In genomic region chr9:111852291-111852690, GRCh38 we compare ENCODE assay signal across 20 cellular contexts. TPM values are rescaled to one million over a fixed set of nuclear protein-coding genes. Genes with fewer than 3 reads are reported as not detected.
DNase-seq lines count a peak whose midpoint lies in the region; ATAC-seq and TF ChIP-seq lines count a peak whose summit lies in the region.
"Had no signal": no experiment of that assay in that cellular context is flagged by ENCODE, and none has a peak within 500 bp of the region (broad histone marks: within the 10 kb centered on the region; RNA-seq: fewer than 3 reads in every experiment).

No MANE protein-coding gene starts in this region.

- POLR2A ChIA-PET in MCF 10A (lab: Yijun Ruan, JAX): interaction anchor here (1.0 to 5.1 kb wide), 8 partner anchors 12 to 255 kb away, joined by 3 to 59 read pairs (median 6); partner anchors contain the start of gene UGCG

- H3K36me3 ChIP-seq in breast epithelium: no peaks in the 10 kb centered on the region

- no peaks in the 10 kb centered on the region for H3K36me3 Mint-ChIP-seq in MCF 10A (ENCODE audit: insufficient read depth, unreplicated experiment)
- H3K36me3 Mint-ChIP-seq: CD14-positive monocyte had no signal

- H3K4me1 ChIP-seq in breast epithelium: no peaks in the 10 kb centered on the region

- no TSS peak for BruUV-seq in MCF 10A (replicated peaks; lab: Mats Ljungman, UMichigan)

- intact Hi-C loops in MCF 10A (cut with micrococcal nuclease) (loop anchor here (1.0 to 5.0 kb wide), 2 partner anchors 44 to 105 kb away; partner anchors contain the start of gene UGCG), breast epithelium (cut with DNase I; ENCODE audit: low total_unique reads) (no loop called here)

- TF ChIP-seq POLR2A in breast epithelium (IDR thresholded peaks at IDR 0.05): no peak

- ATAC-seq in GM19351 (IDR thresholded peaks at IDR 0.05; ENCODE audit: unreplicated experiment) (no peak), HG03520 (IDR thresholded peaks at IDR 0.05; ENCODE audit: unreplicated experiment) (no peak)

- CTCF ChIA-PET in MCF 10A (lab: Yijun Ruan, JAX): interaction anchor here (0.6 to 1.4 kb wide), 4 partner anchors 21 to 76 kb away, joined by 3 read pairs; partner anchors contain the start of gene UGCG

- no peaks in the 10 kb centered on the region for H3K27me3 Mint-ChIP-seq in MCF 10A (ENCODE audit: insufficient read depth, unreplicated experiment)

- TF ChIP-seq CTCF in MCF 10A (IDR thresholded peaks at IDR 0.05; ENCODE audit: unreplicated experiment) (no peak), breast epithelium (IDR thresholded peaks at IDR 0.05) (no peak)

- no peak overlapping the region for H3K4me3 Mint-ChIP-seq in MCF 10A (ENCODE audit: unreplicated experiment)
- H3K4me3 Mint-ChIP-seq: CD14-positive monocyte, GM23338 had no signal

- H3K27me3 ChIP-seq in breast epithelium: no peaks in the 10 kb centered on the region

- peaks cover 24% of the 10 kb centered on the region for H3K4me1 Mint-ChIP-seq in MCF 10A (ENCODE audit: insufficient read depth, unreplicated experiment)

- H3K27ac Mint-ChIP-seq in MCF 10A (ENCODE audit: low read depth, unreplicated experiment): peak overlapping the region; percentile 60
- H3K27ac Mint-ChIP-seq: GM23338 had no signal

- peak overlapping the region in 1 of 2 donors; percentile 29 for H3K27ac ChIP-seq in breast epithelium
- H3K27ac ChIP-seq: 22Rv1 had no signal

- H3K9me3 Mint-ChIP-seq in MCF 10A (ENCODE audit: unreplicated experiment): no peaks in the 10 kb centered on the region

- DNase-seq in MCF 10A (ENCODE audit: unreplicated experiment): peak; percentile 67
- DNase-seq in breast epithelium (ENCODE audit: low spot score in 2 of 2): no peak
- DNase-seq in amniotic epithelial cell (ENCODE audit: low read depth): peak; percentile 63
- peak; percentile 35 for DNase-seq in iris pigment epithelial cell (ENCODE audit: low read depth)
- no peak for DNase-seq in NCI-H146 treated with DMSO at 0.1 percent for 48 hours (lab: John Stamatoyannopoulos, UW; ENCODE audit: unreplicated experiment)
- no peak for DNase-seq in NCI-H1694 (lab: John Stamatoyannopoulos, UW)
- DNase-seq: DND-41; KBM-7; NCI-H1417 treated with DMSO at 0.1 percent for 48 hours; NCI-H2081; NK-92 treated with Interleukin-12 subunit alpha and Interleukin-12 subunit beta, amount 100 ng/mL, for 24 hours; SHP77 treated with DMSO at 0.1 percent for 48 hours had no signal

- no peaks in the 10 kb centered on the region for H3K9me3 ChIP-seq in breast epithelium

- H3K4me3 ChIP-seq in breast epithelium: no peak overlapping the region
- H3K4me3 ChIP-seq: GM12878, GM23338 had no signal

RNA-seq across cellular contexts. Expression of gene UGCG, which starts 44.3 kb away (rescaled TPM):
- 29.5 and 31.4 TPM in 2 replicates for total RNA-seq in MCF 10A (2022)
- total RNA-seq in breast epithelium: 10 to 100 TPM; 22.4 to 57.1 (median 55.1) TPM

RNA-seq across cellular contexts. Expression of gene SHOC1, which starts 57.6 kb away (rescaled TPM):
- total RNA-seq in MCF 10A (2022) (0.09 and 0.15 TPM in 2 replicates), breast epithelium (under 1 TPM in 1 of 3 donors, not detected in 2; 0.33 TPM)
- total RNA-seq: GM23338; NCI-H460; T-helper 1 cell treated with Interleukin-12 subunit alpha and Interleukin-12 subunit beta and Interleukin-4 antibody, amounts not matched to agents 30 ng/mL and 1 ng/mL, for 36 hours had no signal

Comparison
In these comparisons a context has a peak if more than half of its experiments do, and no peak if none do; other contexts are left out.
1. DNase-seq: peak in MCF 10A (single experiment), amniotic epithelial cell (single experiment) and iris pigment epithelial cell (single experiment); none in breast epithelium (0 of 2), NCI-H146 treated with DMSO at 0.1 percent for 48 hours (single experiment) and NCI-H1694 (single experiment).